Comparison of ENCODE assay signal across 11 cellular contexts in the genomic region with DNA sequence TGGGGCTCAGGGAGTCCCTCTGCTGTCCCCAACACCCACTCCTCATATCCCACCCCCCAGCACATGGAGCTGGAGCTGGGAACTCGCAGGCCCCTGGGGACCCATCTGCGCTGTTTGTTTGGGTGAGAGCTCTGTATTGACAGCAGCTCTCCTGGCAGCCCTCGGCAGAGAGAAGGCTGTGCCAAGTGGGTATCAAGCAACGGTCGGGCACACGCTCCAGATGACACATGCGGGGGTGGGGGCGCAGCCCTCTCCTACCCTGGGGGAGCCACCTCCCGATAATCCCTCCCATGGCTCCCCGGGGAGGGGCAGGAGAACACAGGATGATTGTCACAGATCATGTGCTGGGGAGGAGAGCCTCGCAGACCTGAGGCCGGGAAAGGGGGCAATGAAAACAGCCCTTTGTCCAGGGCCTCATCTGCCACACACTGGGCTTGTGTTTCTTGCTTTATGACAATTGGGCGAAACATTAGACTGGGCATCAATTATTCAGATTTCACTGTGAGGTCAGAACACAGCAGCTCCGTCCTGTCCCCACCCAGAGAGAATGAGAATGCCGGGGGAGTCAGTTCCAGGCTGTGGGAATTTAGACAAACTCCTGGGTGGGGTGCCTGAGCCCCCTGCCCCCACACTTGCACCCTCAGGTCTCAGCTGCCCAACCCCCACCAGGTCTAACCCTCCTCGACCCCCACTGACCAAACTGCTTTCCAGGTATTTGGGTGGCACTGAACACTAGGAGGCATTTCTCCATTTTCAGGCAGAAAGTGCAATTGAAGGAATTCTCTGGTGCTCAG. TPM values are rescaled to one million over a fixed set of nuclear protein-coding genes. Genes with fewer than 3 reads are reported as not detected.
DNase-seq lines count a peak whose midpoint lies in the region; ATAC-seq and TF ChIP-seq lines count a peak whose summit lies in the region.
"Had no signal": no experiment of that assay in that cellular context is flagged by ENCODE, and none has a peak within 500 bp of the region (broad histone marks: within the 10 kb centered on the region; RNA-seq: fewer than 3 reads in every experiment).

No MANE protein-coding gene starts in this region.

- H3K36me3 Mint-ChIP-seq in chondrocyte (ENCODE audit: low read depth): peaks cover 2% of the 10 kb centered on the region
- no peaks in the 10 kb centered on the region for H3K36me3 Mint-ChIP-seq in natural killer cell treated with Interleukin-12 subunit alpha and Interleukin-12 subunit beta and Interleukin-15 and Interleukin-18, amount 100 ng/mL, for 72 hours
- peaks cover 3% of the 10 kb centered on the region for H3K36me3 Mint-ChIP-seq in effector memory CD8-positive, alpha-beta T cell (ENCODE audit: insufficient read depth)
- H3K36me3 Mint-ChIP-seq: mesothelial cell of epicardium had no signal

- H3K9me3 Mint-ChIP-seq in chondrocyte (ENCODE audit: low read depth): no peaks in the 10 kb centered on the region
- H3K9me3 Mint-ChIP-seq in natural killer cell treated with Interleukin-12 subunit alpha and Interleukin-12 subunit beta and Interleukin-15 and Interleukin-18, amount 100 ng/mL, for 72 hours: no peaks in the 10 kb centered on the region
- H3K9me3 Mint-ChIP-seq in effector memory CD8-positive, alpha-beta T cell: no peaks in the 10 kb centered on the region
- H3K9me3 Mint-ChIP-seq: HFFc6 had no signal

- H3K27ac Mint-ChIP-seq in chondrocyte (ENCODE audit: unreplicated experiment): no peak overlapping the region
- H3K27ac Mint-ChIP-seq in natural killer cell treated with Interleukin-12 subunit alpha and Interleukin-12 subunit beta and Interleukin-15 and Interleukin-18, amount 100 ng/mL, for 72 hours: peak overlapping the region in 1 of 2 donors; percentile 51
- H3K27ac Mint-ChIP-seq in effector memory CD8-positive, alpha-beta T cell: peak overlapping the region in 1 of 2 donors; percentile 55
- H3K27ac Mint-ChIP-seq: HFFc6, mesothelial cell of epicardium had no signal

- ATAC-seq in natural killer cell treated with Interleukin-12 subunit alpha and Interleukin-12 subunit beta and Interleukin-15 and Interleukin-18, amount 100 ng/mL, for 72 hours: peak; percentile 38 to 45
- ATAC-seq in GM18861 (IDR thresholded peaks at IDR 0.05; ENCODE audit: unreplicated experiment) (no peak), GM18505 (IDR thresholded peaks at IDR 0.05; ENCODE audit: unreplicated experiment) (no peak)
- ATAC-seq in effector memory CD8-positive, alpha-beta T cell (replicated peaks): no peak

- DNase-seq in C1 segment of cervical spinal cord (lab: John Stamatoyannopoulos, UW) (peak in 11 of 14 donors; percentile 68 to 95 (median 85)), NCI-H2081 (lab: John Stamatoyannopoulos, UW) (peak; percentile 98), chondrocyte (ENCODE audit: low spot score) (no peak), DMS53 (lab: John Stamatoyannopoulos, UW) (no peak)
- no peak for DNase-seq in natural killer cell treated with Interleukin-12 subunit alpha and Interleukin-12 subunit beta and Interleukin-15 and Interleukin-18, amount 100 ng/mL, for 72 hours (ENCODE audit: low spot score)
- DNase-seq in effector memory CD8-positive, alpha-beta T cell: no peak
- DNase-seq: HFFc6, PC-9 had no signal

- H3K27me3 Mint-ChIP-seq in chondrocyte (ENCODE audit: low read depth): peaks cover 5% of the 10 kb centered on the region
- H3K27me3 Mint-ChIP-seq in natural killer cell treated with Interleukin-12 subunit alpha and Interleukin-12 subunit beta and Interleukin-15 and Interleukin-18, amount 100 ng/mL, for 72 hours: no peaks in the 10 kb centered on the region
- no peaks in the 10 kb centered on the region for H3K27me3 Mint-ChIP-seq in effector memory CD8-positive, alpha-beta T cell

- peak; percentile 13 for TF ChIP-seq CTCF in chondrocyte (IDR thresholded peaks at IDR 0.05)

- TF ChIP-seq POLR2A in GM18505 (IDR thresholded peaks at IDR 0.05; ENCODE audit: borderline replicate concordance, extremely low read depth, insufficient read depth, insufficient read length): no peak

- no peak overlapping the region for H3K4me3 Mint-ChIP-seq in chondrocyte (ENCODE audit: unreplicated experiment)
- no peak overlapping the region for H3K4me3 Mint-ChIP-seq in natural killer cell treated with Interleukin-12 subunit alpha and Interleukin-12 subunit beta and Interleukin-15 and Interleukin-18, amount 100 ng/mL, for 72 hours
- H3K4me3 Mint-ChIP-seq in effector memory CD8-positive, alpha-beta T cell: no peak overlapping the region
- H3K4me3 Mint-ChIP-seq: HFFc6, mesothelial cell of epicardium had no signal

- H3K4me1 Mint-ChIP-seq in chondrocyte (ENCODE audit: low read depth): peaks cover 18% of the 10 kb centered on the region
- H3K4me1 Mint-ChIP-seq in natural killer cell treated with Interleukin-12 subunit alpha and Interleukin-12 subunit beta and Interleukin-15 and Interleukin-18, amount 100 ng/mL, for 72 hours (ENCODE audit: low read depth in 2 of 2): peaks cover 0 to 11% of the 10 kb centered on the region in 2 donors
- H3K4me1 Mint-ChIP-seq in effector memory CD8-positive, alpha-beta T cell (ENCODE audit: low read depth in 2 of 2): peaks cover 4 to 10% of the 10 kb centered on the region in 2 donors

RNA-seq across cellular contexts. Expression of a gene that starts 46.4 kb away (rescaled TPM):
- total RNA-seq in chondrocyte: 54.2 to 59.1 TPM (median 58.4 TPM) in 3 replicates
- 100 to 1,000 TPM in 1 of 2 donors, 10 to 100 TPM in 1; 95.1 to 153 TPM for total RNA-seq in natural killer cell treated with Interleukin-12 subunit alpha and Interleukin-12 subunit beta and Interleukin-15 and Interleukin-18, amount 100 ng/mL, for 72 hours

Comparison
In these comparisons a context has a peak if more than half of its experiments do, and no peak if none do; other contexts are left out.
1. DNase-seq: peak in C1 segment of cervical spinal cord (11 of 14) and NCI-H2081 (2 of 2); none in chondrocyte (single experiment), natural killer cell treated with Interleukin-12 subunit alpha and Interleukin-12 subunit beta and Interleukin-15 and Interleukin-18, amount 100 ng/mL, for 72 hours (single experiment), effector memory CD8-positive, alpha-beta T cell (0 of 3) and DMS53 (single experiment).
2. ATAC-seq: peak in natural killer cell treated with Interleukin-12 subunit alpha and Interleukin-12 subunit beta and Interleukin-15 and Interleukin-18, amount 100 ng/mL, for 72 hours (2 of 2); none in GM18861 (single experiment), effector memory CD8-positive, alpha-beta T cell (single experiment) and GM18505 (single experiment).